Comparison of ENCODE assay signal across 8 cellular contexts in the genomic region with DNA sequence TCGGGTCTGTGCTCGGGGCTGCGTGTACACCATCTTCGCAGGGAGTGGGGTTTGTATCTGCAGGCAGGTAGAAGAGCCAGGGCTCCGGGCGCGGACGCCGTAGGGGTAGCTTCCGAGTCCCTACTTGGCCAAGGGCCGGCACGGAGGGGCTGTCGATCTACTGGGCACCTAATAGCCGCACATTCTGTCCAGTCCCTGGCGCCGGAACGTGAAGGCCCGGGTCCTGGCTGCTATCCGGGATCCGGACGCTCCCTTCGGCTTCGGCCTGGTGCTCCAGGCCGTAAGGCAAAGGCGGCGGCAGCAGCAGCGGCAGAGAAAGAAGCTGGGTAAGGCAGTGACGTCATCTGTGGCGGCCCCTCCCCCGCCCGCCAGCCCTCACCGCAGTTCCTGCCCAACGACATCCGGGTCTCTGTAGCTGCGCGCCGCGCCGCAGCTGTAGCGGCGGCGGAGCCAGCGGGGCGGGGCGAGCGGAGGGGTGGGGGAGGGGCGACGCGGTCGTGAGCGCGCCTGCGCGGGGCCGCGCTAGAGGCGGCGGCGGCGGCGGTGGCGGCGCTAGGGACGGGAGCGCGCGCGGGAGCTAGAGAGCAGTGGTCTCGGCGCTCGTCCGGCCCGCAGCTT. TPM values are rescaled to one million over a fixed set of nuclear protein-coding genes. Genes with fewer than 3 reads are reported as not detected.
A peak's percentile ranks its signal among the peaks of the same experiment; 100 is the strongest.
DNase-seq lines count a peak whose midpoint lies in the region; ATAC-seq, FAIRE-seq and TF ChIP-seq lines count a peak whose summit lies in the region.

TSS of gene PPM1A (plus strand) at position 525 of the 618 bp plus-strand sequence. CDS start 33,483 bp downstream, outside the sequence.

- TF ChIP-seq EP300 in transverse colon (IDR thresholded peaks at IDR 0.05; ENCODE audit: low read depth) = peak; percentile 45

- H3K9me3 ChIP-seq in heart left ventricle (no peaks in the 10 kb centered on the region), transverse colon (no peaks in the 10 kb centered on the region)

- H3K27ac ChIP-seq in adipose tissue (ENCODE audit: low read depth, low read length) (peak within 1 kb of the TSS; percentile 99), heart left ventricle (peak within 1 kb of the TSS; percentile 93 to 100 (median 100)), transverse colon (peak within 1 kb of the TSS; percentile 97 to 100 (median 98))

- H3K27me3 ChIP-seq in heart left ventricle (no peaks in the 10 kb centered on the region), transverse colon (no peaks in the 10 kb centered on the region)

- peak within 1 kb of the TSS; percentile 88 to 96 (median 94) for H3K4me3 Mint-ChIP-seq in T-cell

- in situ Hi-C loops in transverse colon (cut with MboI; ENCODE audit: low pct_ligation_motif_present in 1 of 4, low pct_unique_long_range_greater_than_20kb in 1 of 4, low sequenced_read_pairs in 3 of 4) = no loop called here

- no peaks in the 10 kb centered on the region for H3K36me3 Mint-ChIP-seq in T-cell

- H3K4me1 ChIP-seq in heart left ventricle = peaks cover 2 to 54% (median 36%) of the 10 kb centered on the region in 12 donors
- peaks cover 19 to 44% (median 40%) of the 10 kb centered on the region in 4 donors for H3K4me1 ChIP-seq in transverse colon

- peak within 1 kb of the TSS; percentile 99 for H3K27ac Mint-ChIP-seq in T-cell

- H3K36me3 ChIP-seq in heart left ventricle (no peaks in the 10 kb centered on the region), transverse colon (no peaks in the 10 kb centered on the region)

- TF ChIP-seq POLR2A in GM12892 (IDR thresholded peaks at IDR 0.05; ENCODE audit: low read depth, low read length) = peak; percentile 91; the same call in 1 of the 2 replicates
- peak; percentile 39 to 82 for TF ChIP-seq POLR2A in heart left ventricle (IDR thresholded peaks at IDR 0.05)
- peak; percentile 97 for TF ChIP-seq POLR2A in transverse colon (IDR thresholded peaks at IDR 0.05)

- TF ChIP-seq CTCF in heart left ventricle (IDR thresholded peaks at IDR 0.05) (no peak), transverse colon (IDR thresholded peaks at IDR 0.05) (no peak)

- H3K4me3 ChIP-seq in heart left ventricle (peak within 1 kb of the TSS; percentile 65 to 94 (median 84)), transverse colon (peak within 1 kb of the TSS; percentile 86 to 98 (median 94))

- intact Hi-C loops in heart left ventricle (cut with DNase I) = loop anchor here in 5 of 10 donors (1.0 to 10.0 kb wide), 6 partner anchors 83 to 164 kb away; partner anchors contain the start of genes PCNX4 (in 3 of the 5) and DHRS7 (in 1 of the 5)
- intact Hi-C loops in transverse colon (cut with DNase I; ENCODE audit: low total_unique reads) = loop anchor here (2.0 kb wide), 1 partner anchor 158 kb away; the partner anchor contains the start of gene PCNX4

- 0 to 1% (median 1%) methylated on average over 29 to 73 of the region's 73 CpGs for WGBS in adipose tissue, 3 donors
- WGBS in heart left ventricle, 4 donors = 0 to 2% (median 0%) methylated on average over 12 to 73 of the region's 73 CpGs
- 1% methylated on average over 26 of the region's 73 CpGs; no CpG with 5 or more reads in 1 of the 2 donors for WGBS in transverse colon (ENCODE audit: low coverage in 1 of 2), 2 donors

- POLR2A ChIA-PET in T-cell (lab: Charles Lee) = interaction anchor here (0.6 to 1.9 kb wide), 25 partner anchors 8 to 1821 kb away, joined by 3 to 9 read pairs (median 4); partner anchors contain the start of genes DAAM1 (in 1 of the 2), DHRS7 (in 1 of the 2), JKAMP (in 1 of the 2) and L3HYPDH (in 1 of the 2)

- CTCF ChIA-PET in T-cell (lab: Charles Lee) = interaction anchor here (0.6 to 2.7 kb wide), 16 partner anchors 17 to 1951 kb away, joined by 3 to 24 read pairs (median 4); partner anchors contain the start of gene ARID4A (in 1 of the 2)

- peaks cover 49 to 67% (median 53%) of the 10 kb centered on the region in 3 donors for H3K4me1 Mint-ChIP-seq in T-cell

- no peaks in the 10 kb centered on the region for H3K27me3 Mint-ChIP-seq in T-cell

- FAIRE-seq in GM12892 (lab: Jason Lieb, UNC) = peak; percentile 100

- DNase-seq in GM12892 (ENCODE audit: insufficient read length) = peak; percentile 84
- DNase-seq in NCI-H146 (lab: John Stamatoyannopoulos, UW) = peak; percentile 88
- peak; percentile 88 to 98 (median 96) for DNase-seq in T-cell
- peak; percentile 96 to 98 (median 97) for DNase-seq in heart left ventricle
- peak; percentile 89 for DNase-seq in pons (ENCODE audit: low spot score)
- peak; percentile 97 for DNase-seq in transverse colon

- no peaks in the 10 kb centered on the region for H3K9me3 Mint-ChIP-seq in T-cell

- ATAC-seq in HG02840 (IDR thresholded peaks at IDR 0.05; ENCODE audit: low FRiP score, unreplicated experiment) (peak; percentile 72), T-cell (replicated peaks in 1 of 4) (peak; percentile 79 to 83 (median 79)), heart left ventricle (peak; percentile 91 to 95 (median 94))

RNA-seq across cellular contexts. Expression of gene PPM1A, which starts in this region (rescaled TPM):
- 67.8 TPM for polyA plus RNA-seq in GM12892 (2012; ENCODE audit: missing spikeins)
- total RNA-seq in T-cell (10 to 100 TPM; 42.8 to 71.6 (median 46.1) TPM), heart left ventricle (100 to 1,000 TPM in 4 of 9 donors, 10 to 100 TPM in 5; 60.7 to 126 (median 95.1) TPM), transverse colon (100 to 1,000 TPM in 2 of 4 donors, 10 to 100 TPM in 2; 64.0 to 146 (median 93.2) TPM)
- polyA plus RNA-seq in adipose tissue (10 to 100 TPM; 12.7 to 27.4 (median 22.9) TPM), heart left ventricle (10 to 100 TPM; 27.7 to 55.1 TPM)

Comparison
In these comparisons a context has a peak if more than half of its experiments do, and no peak if none do; other contexts are left out.
1. Peak in every context shown above with its lines: DNase-seq, ATAC-seq, H3K4me3 ChIP-seq and H3K27ac ChIP-seq.